In genomic region chr7:87627634-87627994, GRCh38 we compare ENCODE assay signal across 8 cellular contexts. TPM values are rescaled to one million over a fixed set of nuclear protein-coding genes. Genes with fewer than 3 reads are reported as not detected.
A peak's percentile ranks its signal among the peaks of the same experiment; 100 is the strongest.
DNase-seq lines count a peak whose midpoint lies in the region; ATAC-seq, FAIRE-seq and TF ChIP-seq lines count a peak whose summit lies in the region.

No MANE protein-coding gene starts in this region.

- H3K27me3 ChIP-seq in rectal smooth muscle tissue (ENCODE audit: control insufficient read depth, insufficient read depth, low read length), result no peaks in the 10 kb centered on the region

- peak; percentile 22 for ATAC-seq in HG02973 (IDR thresholded peaks at IDR 0.05; ENCODE audit: unreplicated experiment)
- ATAC-seq in Right ventricle myocardium superior (ENCODE audit: poor library complexity), result peak; percentile 42

- no peaks in the 10 kb centered on the region for H3K36me3 ChIP-seq in rectal smooth muscle tissue (ENCODE audit: control insufficient read depth, insufficient read depth, low read length)

- peak overlapping the region; percentile 69 for H3K4me3 ChIP-seq in rectal smooth muscle tissue (ENCODE audit: low read length)

- H3K9me3 Mint-ChIP-seq in activated CD4-positive, alpha-beta T cell treated with anti-CD3 and anti-CD28 coated beads, Interleukin-2, amount 10 ng/mL, durations not matched to agents 24 days and 14 days, result no peaks in the 10 kb centered on the region

- H3K9ac ChIP-seq in rectal smooth muscle tissue (ENCODE audit: low read length), result no peak overlapping the region

- H3K4me3 Mint-ChIP-seq in activated CD4-positive, alpha-beta T cell treated with anti-CD3 and anti-CD28 coated beads, Interleukin-2, amount 10 ng/mL, durations not matched to agents 24 days and 14 days, result peak overlapping the region; percentile 88

- no peak for TF ChIP-seq POLR2A in H54 (IDR thresholded peaks at IDR 0.05; ENCODE audit: low read depth, low read length)

- DNase-seq in activated CD4-positive, alpha-beta T cell treated with anti-CD3 and anti-CD28 coated beads, Interleukin-2, amount 10 ng/mL, durations not matched to agents 24 days and 14 days, result no peak
- DNase-seq in activated CD4-positive, alpha-beta T cell treated with anti-CD3 and anti-CD28 coated beads, Interleukin-2, amount 50 U/mL, for 48 hours, result no peak
- DNase-seq in activated CD4-positive, CD25-positive, alpha-beta regulatory T cell treated with anti-CD3 and anti-CD28 coated beads, Interleukin-2, amount 50 U/mL, for 72 hours, result peak; percentile 32
- DNase-seq in Right ventricle myocardium superior (no peak), NCI-H2196 (lab: John Stamatoyannopoulos, UW; ENCODE audit: unreplicated experiment) (no peak), H54 (ENCODE audit: insufficient read length, low spot score) (no peak)

- H3K4me1 Mint-ChIP-seq in activated CD4-positive, alpha-beta T cell treated with anti-CD3 and anti-CD28 coated beads, Interleukin-2, amount 10 ng/mL, durations not matched to agents 24 days and 14 days, result peaks cover 10% of the 10 kb centered on the region

- no peaks in the 10 kb centered on the region for H3K4me1 ChIP-seq in rectal smooth muscle tissue (ENCODE audit: control insufficient read depth, insufficient read depth, low read length)

- FAIRE-seq in H54 (lab: Jason Lieb, UNC), result no peak

- H3K27ac Mint-ChIP-seq in activated CD4-positive, alpha-beta T cell treated with anti-CD3 and anti-CD28 coated beads, Interleukin-2, amount 10 ng/mL, durations not matched to agents 24 days and 14 days, result no peak overlapping the region

- no peaks in the 10 kb centered on the region for H3K36me3 Mint-ChIP-seq in activated CD4-positive, alpha-beta T cell treated with anti-CD3 and anti-CD28 coated beads, Interleukin-2, amount 10 ng/mL, durations not matched to agents 24 days and 14 days (ENCODE audit: low read depth)

- no peak overlapping the region for H3K27ac ChIP-seq in rectal smooth muscle tissue (ENCODE audit: low read depth, low read length)

- H3K27me3 Mint-ChIP-seq in activated CD4-positive, alpha-beta T cell treated with anti-CD3 and anti-CD28 coated beads, Interleukin-2, amount 10 ng/mL, durations not matched to agents 24 days and 14 days, result peaks cover 27% of the 10 kb centered on the region

- intact Hi-C loops in activated CD4-positive, alpha-beta T cell treated with anti-CD3 and anti-CD28 coated beads, Interleukin-2, amount 10 ng/mL, durations not matched to agents 24 days and 14 days (cut with micrococcal nuclease), result loop anchor here (5.0 to 10.0 kb wide), 4 partner anchors 120 to 475 kb away; partner anchors contain the start of genes DBF4, DMTF1, SLC25A40 and TMEM243
- intact Hi-C loops in Right ventricle myocardium superior (cut with DNase I), result no loop called here

RNA-seq across cellular contexts. Expression of gene RUNDC3B, which starts 0.6 kb away (rescaled TPM):
- 0.09 and 0.23 TPM in 2 replicates for total RNA-seq in activated CD4-positive, alpha-beta T cell treated with anti-CD3 and anti-CD28 coated beads, Interleukin-2, amount 10 ng/mL, durations not matched to agents 24 days and 14 days
- total RNA-seq in Right ventricle myocardium superior, result 1.5 TPM

RNA-seq across cellular contexts. Expression of gene ABCB1, which starts 26.9 kb away (rescaled TPM):
- 1.4 and 2.2 TPM in 2 replicates for total RNA-seq in activated CD4-positive, alpha-beta T cell treated with anti-CD3 and anti-CD28 coated beads, Interleukin-2, amount 10 ng/mL, durations not matched to agents 24 days and 14 days
- 3.2 TPM for total RNA-seq in Right ventricle myocardium superior
